1 cellular context compared by ENCODE assay signal in the genomic region with DNA sequence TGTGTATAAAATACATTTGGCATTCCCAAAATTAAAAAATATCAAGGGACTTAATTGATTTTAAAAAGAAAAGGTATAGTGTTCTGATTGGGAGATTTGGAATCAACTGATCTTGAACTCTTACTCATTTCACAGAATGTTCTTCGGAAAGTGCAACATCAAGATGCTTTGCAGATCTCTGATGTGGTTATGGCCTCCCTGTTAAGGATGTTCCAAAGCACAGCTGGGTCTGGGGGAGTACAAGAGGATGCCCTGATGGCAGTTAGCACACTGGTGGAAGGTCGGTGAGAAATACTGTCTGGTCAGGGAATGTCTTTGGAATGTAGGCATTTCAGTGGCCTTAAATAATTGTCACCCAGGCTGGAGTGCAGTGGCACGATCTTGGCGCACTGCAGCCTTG.
TF ChIP-seq lines count a peak whose summit lies in the region.

No MANE protein-coding gene starts in this region.

TF ChIP-seq in HepG2, 621 proteins besides CTCF, POLR2A, EP300 and RAD21:
- TF ChIP-seq ATF7-NPFF (CRISPR knock-in tag; IDR thresholded peaks at IDR 0.05; ENCODE audit: low read depth): no peak
- TF ChIP-seq, protein P1, sequence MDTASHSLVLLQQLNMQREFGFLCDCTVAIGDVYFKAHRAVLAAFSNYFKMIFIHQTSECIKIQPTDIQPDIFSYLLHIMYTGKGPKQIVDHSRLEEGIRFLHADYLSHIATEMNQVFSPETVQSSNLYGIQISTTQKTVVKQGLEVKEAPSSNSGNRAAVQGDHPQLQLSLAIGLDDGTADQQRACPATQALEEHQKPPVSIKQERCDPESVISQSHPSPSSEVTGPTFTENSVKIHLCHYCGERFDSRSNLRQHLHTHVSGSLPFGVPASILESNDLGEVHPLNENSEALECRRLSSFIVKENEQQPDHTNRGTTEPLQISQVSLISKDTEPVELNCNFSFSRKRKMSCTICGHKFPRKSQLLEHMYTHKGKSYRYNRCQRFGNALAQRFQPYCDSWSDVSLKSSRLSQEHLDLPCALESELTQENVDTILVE (CRISPR knock-in tag; IDR thresholded peaks at IDR 0.05): no peak
- TF ChIP-seq POLR2AphosphoS5 (IDR thresholded peaks at IDR 0.05; ENCODE audit: low read depth, low read length): 0 out of 2 replicates have a peak, but pooled peaks have one; percentile 23
